Comparison of ENCODE assay signal across 18 cellular contexts in genomic region chr9:69753830-69754229, GRCh38. TPM values are rescaled to one million over a fixed set of nuclear protein-coding genes. Genes with fewer than 3 reads are reported as not detected.
A peak's percentile ranks its signal among the peaks of the same experiment; 100 is the strongest.
DNase-seq lines count a peak whose midpoint lies in the region; ATAC-seq, FAIRE-seq and TF ChIP-seq lines count a peak whose summit lies in the region.
"Had no signal": no experiment of that assay in that cellular context is flagged by ENCODE, and none has a peak within 500 bp of the region (broad histone marks: within the 10 kb centered on the region; RNA-seq: fewer than 3 reads in every experiment).

No MANE protein-coding gene starts in this region.

- FAIRE-seq in H54 (lab: Jason Lieb, UNC) (peak; percentile 90), HepG2 (lab: Jason Lieb, UNC) (no peak)
- FAIRE-seq: G401.6, HTR-8/SVneo had no signal

- no peak for TF ChIP-seq POLR2A in H54 (IDR thresholded peaks at IDR 0.05; ENCODE audit: low read depth, low read length)
- no peak for TF ChIP-seq POLR2A in HepG2 (IDR thresholded peaks at IDR 0.05; ENCODE audit: insufficient read depth in 1 of 2, low read depth in 2 of 2, low read length in 2 of 2)

- H3K4me3 ChIP-seq in DND-41 (ENCODE audit: low read depth in 1 of 2, low read length in 2 of 2) (no peak overlapping the region), HepG2 (replicated peaks in 1 of 3; ENCODE audit: insufficient read depth in 1 of 3, low read depth in 2 of 3, low read length in 3 of 3) (no peak overlapping the region)
- H3K4me3 ChIP-seq: BLaER1 treated with 17β-estradiol and CSF1 and Interleukin-3, amounts not matched to agents 10 nM and 100 nM had no signal

- H3K79me2 ChIP-seq in DND-41 (ENCODE audit: insufficient read depth, low read length): peaks cover 100% of the 10 kb centered on the region
- peaks cover 90% of the 10 kb centered on the region for H3K79me2 ChIP-seq in HepG2 (ENCODE audit: insufficient read depth, low read length)

- no peak overlapping the region for H2AFZ ChIP-seq in DND-41 (ENCODE audit: low read depth, low read length)
- no peak overlapping the region for H2AFZ ChIP-seq in HepG2 (ENCODE audit: low read length)

- BruUV-seq in HepG2 (replicated peaks; lab: Mats Ljungman, UMichigan): no TSS peak

- H3K36me3 ChIP-seq in DND-41 (ENCODE audit: insufficient read depth, low read length) (peaks cover 28% of the 10 kb centered on the region), HepG2 (replicated peaks in 1 of 2; ENCODE audit: control insufficient read depth in 1 of 2, insufficient read depth in 2 of 2, low read length in 2 of 2) (peaks cover 0 to 15% of the 10 kb centered on the region in 2 experiments; a peak in 1 of 5 replicates)

- CTCF ChIA-PET in HepG2 (lab: Yijun Ruan, JAX; ENCODE audit: low intra/inter-chr PET ratio, low total read pairs): no interaction called here

- no peak for TF ChIP-seq EP300 in HepG2 (IDR thresholded peaks at IDR 0.05; ENCODE audit: low read depth in 2 of 2, low read length in 2 of 2)
- no peak for TF ChIP-seq EP300 in HepG2 (CRISPR knock-in tag; IDR thresholded peaks at IDR 0.05; ENCODE audit: borderline replicate concordance)

- H4K20me1 ChIP-seq in DND-41 (ENCODE audit: insufficient read depth, low read length): peaks cover 32% of the 10 kb centered on the region
- H4K20me1 ChIP-seq in HepG2 (ENCODE audit: insufficient read depth, low read length): peaks cover 6% of the 10 kb centered on the region; the same call in 1 of the 2 replicates

- in situ Hi-C loops in HepG2 (cut with HindIII; ENCODE audit: extremely low pct_ligation_motif_present, low pct_unique_long_range_greater_than_20kb): no loop called here

- no peak for TF ChIP-seq CTCF in DND-41 (IDR thresholded peaks at IDR 0.05; ENCODE audit: borderline replicate concordance, extremely low read depth, low read length, poor library complexity, severe bottlenecking)
- no peak for TF ChIP-seq CTCF in HepG2 (CRISPR knock-in tag; IDR thresholded peaks at IDR 0.05)

- TF ChIP-seq RAD21 in HepG2 (CRISPR knock-in tag; IDR thresholded peaks at IDR 0.05): no peak

- intact Hi-C loops in HepG2 (cut with micrococcal nuclease; ENCODE audit: unreplicated experiment): no loop called here

- H3K4me2 ChIP-seq in DND-41 (ENCODE audit: insufficient read depth, low read length): peak overlapping the region; percentile 22; the same call in 1 of the 2 replicates
- no peak overlapping the region for H3K4me2 ChIP-seq in HepG2 (ENCODE audit: low read depth, low read length)
- H3K4me2 ChIP-seq: BLaER1 treated with 17β-estradiol and CSF1 and Interleukin-3, amounts not matched to agents 10 nM and 100 nM; KMS-11 had no signal

- H3K9ac ChIP-seq in DND-41 (ENCODE audit: low read depth, low read length): no peak overlapping the region
- H3K9ac ChIP-seq in HepG2 (ENCODE audit: insufficient read depth, low read depth, low read length): no peak overlapping the region
- H3K9ac ChIP-seq: BLaER1 treated with 17β-estradiol and CSF1 and Interleukin-3, amounts not matched to agents 10 nM and 100 nM; KMS-11 had no signal

- DNase-seq in DND-41: no peak
- DNase-seq in H54 (ENCODE audit: insufficient read length, low spot score): no peak
- DNase-seq in NAMALWA (ENCODE audit: low spot score): peak; percentile 3
- no peak for DNase-seq in HepG2 (ENCODE audit: low spot score)
- DNase-seq in NCI-H748 treated with DMSO at 0.1 percent for 48 hours (lab: John Stamatoyannopoulos, UW): no peak
- no peak for DNase-seq in NCI-H226
- DNase-seq: 8988T; Calu3; CD8-positive, alpha-beta T cell; DMS 273 treated with DMSO at 0.1 percent for 48 hours; DMS53 had no signal

- H3K9me3 ChIP-seq in DND-41 (ENCODE audit: insufficient read depth, low read length, severe bottlenecking) (no peaks in the 10 kb centered on the region), HepG2 (ENCODE audit: low read length) (no peaks in the 10 kb centered on the region)
- H3K9me3 ChIP-seq: BLaER1 treated with 17β-estradiol and CSF1 and Interleukin-3, amounts not matched to agents 10 nM and 100 nM had no signal

- H3K4me1 ChIP-seq in DND-41 (ENCODE audit: insufficient read depth, low read length) (peaks cover 33% of the 10 kb centered on the region), HepG2 (ENCODE audit: insufficient read depth, low read length) (peaks cover 98% of the 10 kb centered on the region)

- ATAC-seq in DND-41 (ENCODE audit: insufficient read depth, low read depth) (no peak), HepG2 (peak; percentile 62), GM19351 (IDR thresholded peaks at IDR 0.05; ENCODE audit: unreplicated experiment) (no peak), HG03457 (IDR thresholded peaks at IDR 0.05; ENCODE audit: unreplicated experiment) (no peak)
- ATAC-seq: CD8-positive, alpha-beta T cell; HCT116 had no signal

- WGBS in HepG2 (ENCODE audit: low lambda C conversion rate): 65% methylated on average over 3 of the region's 3 CpGs

- POLR2A ChIA-PET in HepG2 (lab: Yijun Ruan, JAX): no interaction called here

- no peak overlapping the region for H3K27ac ChIP-seq in DND-41 (ENCODE audit: low read length)
- peak overlapping the region; percentile 55 for H3K27ac ChIP-seq in HepG2 (ENCODE audit: extremely low read length, insufficient read depth, low read length)
- H3K27ac ChIP-seq: BLaER1 treated with 17β-estradiol and CSF1 and Interleukin-3, amounts not matched to agents 10 nM and 100 nM; KMS-11 had no signal

- H3K27me3 ChIP-seq in DND-41 (ENCODE audit: insufficient read depth, low read length, poor library complexity): no peaks in the 10 kb centered on the region
- H3K27me3 ChIP-seq in HepG2 (ENCODE audit: control insufficient read depth in 1 of 2, insufficient read depth in 2 of 2, low read length in 2 of 2): no peaks in the 10 kb centered on the region; a peak in 1 of 5 replicates
- H3K27me3 ChIP-seq: BLaER1 treated with 17β-estradiol and CSF1 and Interleukin-3, amounts not matched to agents 10 nM and 100 nM had no signal

TF ChIP-seq in HepG2, 621 proteins besides CTCF, POLR2A, EP300 and RAD21 (continues in another document):
- TF ChIP-seq GMEB1 (CRISPR knock-in tag; IDR thresholded peaks at IDR 0.05; ENCODE audit: borderline replicate concordance): no peak

RNA-seq across cellular contexts. Expression of gene PTAR1, which starts 6.0 kb away (rescaled TPM):
- total RNA-seq in HepG2 (2016; rRNA removed; fragmentation: Illumina TruSeq; extraction: Trizol): 42.1 and 58.0 TPM in 2 replicates
- total RNA-seq in HepG2 (2016; cell fraction: cytosol; rRNA removed; fragmentation: Illumina TruSeq; extraction: Trizol; ENCODE audit: low read depth): 11.4 and 11.5 TPM in 2 replicates
- 43.2 and 58.9 TPM in 2 replicates for total RNA-seq in HepG2 (2016; cell fraction: insoluble cytoplasmic fraction; rRNA removed; fragmentation: Illumina TruSeq; extraction: Trizol)
- 18.8 and 19.1 TPM in 2 replicates for total RNA-seq in HepG2 (2016; cell fraction: membrane; rRNA removed; fragmentation: Illumina TruSeq; extraction: Trizol)
- 84.8 and 87.1 TPM in 2 replicates for total RNA-seq in HepG2 (2016; cell fraction: nucleus; rRNA removed; fragmentation: Illumina TruSeq; extraction: Trizol)
- polyA plus RNA-seq in HepG2 (2011; rRNA removed): 19.8 and 26.5 TPM in 2 replicates
- 5.7 and 8.5 TPM in 2 replicates for polyA plus RNA-seq in HepG2 (2011; cell fraction: cytosol; rRNA removed)
- polyA plus RNA-seq in HepG2 (2011; cell fraction: nucleus; rRNA removed): 47.8 and 47.9 TPM in 2 replicates
- 24.2 and 28.4 TPM in 2 replicates for polyA plus RNA-seq in HepG2 (2012)
- polyA plus RNA-seq in HepG2 (2016; cell fraction: cytosol; fragmentation: Illumina TruSeq; extraction: Trizol; ENCODE audit: low read depth): 6.5 and 7.0 TPM in 2 replicates
- 15.3 and 19.3 TPM in 2 replicates for polyA plus RNA-seq in HepG2 (2016; cell fraction: insoluble cytoplasmic fraction; fragmentation: Illumina TruSeq; extraction: Trizol; ENCODE audit: low read depth)
- 7.6 and 7.8 TPM in 2 replicates for polyA plus RNA-seq in HepG2 (2016; cell fraction: membrane; fragmentation: Illumina TruSeq; extraction: Trizol; ENCODE audit: low read depth)
- polyA plus RNA-seq in HepG2 (2016; cell fraction: nucleus; fragmentation: Illumina TruSeq; extraction: Trizol; ENCODE audit: insufficient read depth, low read depth): 41.5 and 44.9 TPM in 2 replicates
- polyA minus RNA-seq in HepG2 (2011; rRNA and poly(A)+ RNA removed; ENCODE audit: low replicate concordance): 28.0 and 32.7 TPM in 2 replicates
- polyA minus RNA-seq in HepG2 (2011; cell fraction: cytosol; rRNA and poly(A)+ RNA removed): 30.5 and 36.6 TPM in 2 replicates
- polyA minus RNA-seq in HepG2 (2011; cell fraction: nucleus; rRNA and poly(A)+ RNA removed): 189 and 200 TPM in 2 replicates
